In the genomic region with DNA sequence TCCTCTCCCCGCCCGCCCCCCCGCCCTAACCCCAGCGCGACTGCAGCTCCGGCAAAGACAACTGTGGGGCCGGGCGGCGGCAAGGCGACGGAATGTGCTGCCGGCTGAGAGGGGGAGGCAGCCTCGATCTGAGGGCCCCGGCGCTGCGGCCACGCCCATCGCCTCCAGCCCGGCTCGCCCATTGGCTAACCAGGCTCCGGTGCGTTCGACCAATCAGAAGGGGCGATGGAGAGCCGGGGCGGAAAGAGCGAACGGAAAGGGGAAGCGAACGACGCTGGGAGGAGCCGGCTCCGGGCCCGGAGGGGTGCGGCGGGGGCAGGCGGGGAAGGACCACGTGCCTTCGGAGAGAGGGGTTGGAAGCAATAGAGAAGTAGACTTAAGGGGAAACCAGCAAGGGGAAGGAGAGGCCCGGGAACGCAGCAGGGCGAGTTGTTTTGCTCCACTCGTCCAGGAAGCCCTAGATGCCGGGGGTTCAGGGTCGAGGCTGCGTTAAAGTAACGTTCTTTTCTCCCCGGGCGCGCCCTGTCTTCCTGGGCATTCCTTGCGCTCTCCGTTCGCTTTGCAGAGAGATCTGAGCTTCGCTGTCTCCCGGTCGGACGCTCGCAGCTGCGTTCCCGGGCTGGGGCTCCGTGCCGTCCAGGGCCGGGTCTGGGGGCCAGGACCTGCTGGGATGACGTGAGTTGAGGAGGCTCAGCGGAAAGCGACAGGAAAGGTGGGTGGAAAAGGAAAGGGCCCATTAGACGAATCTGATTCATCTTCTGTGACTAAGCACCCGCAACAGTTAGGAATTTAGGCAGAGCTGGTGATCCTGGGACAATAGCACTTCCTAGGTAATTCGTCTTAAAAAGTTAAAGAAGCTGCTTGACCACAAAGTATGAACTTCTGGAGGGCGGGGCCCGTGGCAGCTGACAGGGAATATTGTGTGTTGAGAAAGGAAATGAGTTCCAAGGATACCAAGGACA, we compare ENCODE assay signal across 8 cellular contexts. TPM values are rescaled to one million over a fixed set of nuclear protein-coding genes. Genes with fewer than 3 reads are reported as not detected.
A peak's percentile ranks its signal among the peaks of the same experiment; 100 is the strongest.
DNase-seq lines count a peak whose midpoint lies in the region; ATAC-seq and TF ChIP-seq lines count a peak whose summit lies in the region.

A gene with protein sequence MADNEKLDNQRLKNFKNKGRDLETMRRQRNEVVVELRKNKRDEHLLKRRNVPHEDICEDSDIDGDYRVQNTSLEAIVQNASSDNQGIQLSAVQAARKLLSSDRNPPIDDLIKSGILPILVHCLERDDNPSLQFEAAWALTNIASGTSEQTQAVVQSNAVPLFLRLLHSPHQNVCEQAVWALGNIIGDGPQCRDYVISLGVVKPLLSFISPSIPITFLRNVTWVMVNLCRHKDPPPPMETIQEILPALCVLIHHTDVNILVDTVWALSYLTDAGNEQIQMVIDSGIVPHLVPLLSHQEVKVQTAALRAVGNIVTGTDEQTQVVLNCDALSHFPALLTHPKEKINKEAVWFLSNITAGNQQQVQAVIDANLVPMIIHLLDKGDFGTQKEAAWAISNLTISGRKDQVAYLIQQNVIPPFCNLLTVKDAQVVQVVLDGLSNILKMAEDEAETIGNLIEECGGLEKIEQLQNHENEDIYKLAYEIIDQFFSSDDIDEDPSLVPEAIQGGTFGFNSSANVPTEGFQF (minus strand): TSS at position 130 of the 962 bp plus-strand sequence. CDS start 289 bp downstream, outside the sequence.

- H3K9me3 Mint-ChIP-seq in activated T-helper 2 cell treated with anti-CD3 and anti-CD28 coated beads, Interferon-gamma antibody, Interleukin-2, Interleukin-4, amounts not matched to agents 10 μg/mL and 5 μg/mL and 100 μg/mL, durations not matched to agents 14 hours and 24 hours and 36 hours = no peaks in the 10 kb centered on the region
- no peaks in the 10 kb centered on the region for H3K9me3 Mint-ChIP-seq in natural killer cell

- peak within 1 kb of the TSS; percentile 98 for H3K27ac ChIP-seq in RWPE2 (ENCODE audit: poor library complexity, severe bottlenecking)

- H3K9me3 ChIP-seq in RWPE2 (ENCODE audit: severe bottlenecking) = no peaks in the 10 kb centered on the region

- peak within 1 kb of the TSS; percentile 96 for H3K27ac Mint-ChIP-seq in activated T-helper 2 cell treated with anti-CD3 and anti-CD28 coated beads, Interferon-gamma antibody, Interleukin-2, Interleukin-4, amounts not matched to agents 10 μg/mL and 5 μg/mL and 100 μg/mL, durations not matched to agents 14 hours and 24 hours and 36 hours
- H3K27ac Mint-ChIP-seq in natural killer cell = peak within 1 kb of the TSS; percentile 91 to 99

- DNase-seq in EH (ENCODE audit: low read depth) (peak; percentile 97), H4 (ENCODE audit: low spot score) (peak; percentile 98), LoVo (ENCODE audit: low spot score) (peak; percentile 97), RWPE2 (ENCODE audit: low spot score) (peak; percentile 96), fibroblast of mammary gland (ENCODE audit: low read depth) (peak; percentile 98), natural killer cell (peak; percentile 97)
- DNase-seq in activated T-helper 2 cell treated with anti-CD3 and anti-CD28 coated beads, Interferon-gamma antibody, Interleukin-2, Interleukin-4, amounts not matched to agents 10 μg/mL and 5 μg/mL and 100 μg/mL, durations not matched to agents 14 hours and 24 hours and 36 hours (ENCODE audit: low spot score) = peak; percentile 96
- peak; percentile 97 for DNase-seq in stimulated activated naive CD4-positive, alpha-beta T cell treated with Interleukin-2 at 50 U/mL for 16 hours (lab: John Stamatoyannopoulos, UW)

- peak within 1 kb of the TSS; percentile 51 for H3K4me3 ChIP-seq in RWPE2 (ENCODE audit: severe bottlenecking)
- H3K4me3 ChIP-seq in fibroblast of mammary gland (ENCODE audit: control insufficient read depth, low read depth, low read length) = peak within 1 kb of the TSS; percentile 82

- peaks cover 62% of the 10 kb centered on the region for H3K36me3 Mint-ChIP-seq in activated T-helper 2 cell treated with anti-CD3 and anti-CD28 coated beads, Interferon-gamma antibody, Interleukin-2, Interleukin-4, amounts not matched to agents 10 μg/mL and 5 μg/mL and 100 μg/mL, durations not matched to agents 14 hours and 24 hours and 36 hours (ENCODE audit: low read depth)
- no peaks in the 10 kb centered on the region for H3K36me3 Mint-ChIP-seq in natural killer cell

- peaks cover 61% of the 10 kb centered on the region for H3K4me1 Mint-ChIP-seq in activated T-helper 2 cell treated with anti-CD3 and anti-CD28 coated beads, Interferon-gamma antibody, Interleukin-2, Interleukin-4, amounts not matched to agents 10 μg/mL and 5 μg/mL and 100 μg/mL, durations not matched to agents 14 hours and 24 hours and 36 hours (ENCODE audit: low read depth)
- H3K4me1 Mint-ChIP-seq in natural killer cell = peaks cover 53 to 62% of the 10 kb centered on the region in 2 donors

- TF ChIP-seq CTCF in RWPE2 (IDR thresholded peaks at IDR 0.05; ENCODE audit: poor library complexity, severe bottlenecking) (no peak), fibroblast of mammary gland (conservative IDR thresholded peaks at IDR 0.05; ENCODE audit: control insufficient read depth, insufficient read depth, low read depth, low read length) (no peak), natural killer cell (IDR thresholded peaks at IDR 0.05) (no peak)

- H3K4me1 ChIP-seq in RWPE2 (ENCODE audit: insufficient read depth, poor library complexity, severe bottlenecking) = peaks cover 39% of the 10 kb centered on the region

- no peaks in the 10 kb centered on the region for H3K27me3 Mint-ChIP-seq in activated T-helper 2 cell treated with anti-CD3 and anti-CD28 coated beads, Interferon-gamma antibody, Interleukin-2, Interleukin-4, amounts not matched to agents 10 μg/mL and 5 μg/mL and 100 μg/mL, durations not matched to agents 14 hours and 24 hours and 36 hours (ENCODE audit: low read depth)
- H3K27me3 Mint-ChIP-seq in natural killer cell (ENCODE audit: low read depth in 2 of 2) = no peaks in the 10 kb centered on the region

- peak; percentile 84 for ATAC-seq in RWPE2 (ENCODE audit: low read depth)
- peak; percentile 85 to 96 (median 89) for ATAC-seq in natural killer cell

- H3K27me3 ChIP-seq in RWPE2 (ENCODE audit: insufficient read depth, poor library complexity, severe bottlenecking) = no peaks in the 10 kb centered on the region

- peak within 1 kb of the TSS; percentile 99 for H3K4me3 Mint-ChIP-seq in activated T-helper 2 cell treated with anti-CD3 and anti-CD28 coated beads, Interferon-gamma antibody, Interleukin-2, Interleukin-4, amounts not matched to agents 10 μg/mL and 5 μg/mL and 100 μg/mL, durations not matched to agents 14 hours and 24 hours and 36 hours (ENCODE audit: low read depth)
- H3K4me3 Mint-ChIP-seq in natural killer cell = peak within 1 kb of the TSS; percentile 95

- intact Hi-C loops in activated T-helper 2 cell treated with anti-CD3 and anti-CD28 coated beads, Interferon-gamma antibody, Interleukin-2, Interleukin-4, amounts not matched to agents 10 μg/mL and 5 μg/mL and 100 μg/mL, durations not matched to agents 14 hours and 24 hours and 36 hours (cut with micrococcal nuclease) = loop anchor here (1.0 to 10.0 kb wide), 6 partner anchors 117 to 657 kb away; partner anchors contain the start of genes IFT80, SMC4 and TRIM59
- intact Hi-C loops in natural killer cell (cut with micrococcal nuclease) = loop anchor here (2.0 kb wide), 2 partner anchors 117 to 167 kb away; partner anchors contain the start of genes IFT80, SMC4 and TRIM59

- H3K36me3 ChIP-seq in RWPE2 (ENCODE audit: low read depth) = peaks cover 25% of the 10 kb centered on the region

RNA-seq across cellular contexts. Expression of the gene that starts here (rescaled TPM):
- 15.2 and 19.5 TPM in 2 replicates for total RNA-seq in H4 (2014; rRNA removed; shearing (Covaris generic))
- 69.8 and 71.2 TPM in 2 replicates for total RNA-seq in activated T-helper 2 cell treated with anti-CD3 and anti-CD28 coated beads, Interferon-gamma antibody, Interleukin-2, Interleukin-4, amounts not matched to agents 10 μg/mL and 5 μg/mL and 100 μg/mL, durations not matched to agents 14 hours and 24 hours and 36 hours
- total RNA-seq in natural killer cell = 10 to 100 TPM; 69.1 to 81.7 (median 74.1) TPM

Comparison
In these comparisons a context has a peak if more than half of its experiments do, and no peak if none do; other contexts are left out.
1. Peak in every context shown above with its lines: DNase-seq, ATAC-seq, H3K4me3 ChIP-seq and H3K27ac ChIP-seq.